ENCODE assay signal across 8 cellular contexts in the genomic region with DNA sequence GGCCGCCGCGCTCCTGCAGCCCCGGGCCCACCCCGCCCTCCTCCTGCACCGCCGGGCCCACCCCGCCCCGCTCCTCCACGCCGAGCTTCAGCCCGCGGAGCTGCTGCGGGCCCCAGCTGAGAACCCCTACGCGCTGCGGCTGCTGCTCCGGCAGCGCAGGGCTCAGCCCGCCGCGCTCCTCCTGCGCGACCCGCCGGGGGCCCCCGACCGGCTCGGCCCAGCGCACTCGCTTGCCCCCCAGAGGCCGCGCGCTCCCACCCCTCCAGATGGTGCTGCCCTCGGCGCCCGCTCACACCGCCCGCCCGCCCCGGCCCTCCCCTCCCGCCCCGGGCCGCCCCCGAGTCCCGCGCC. TPM values are rescaled to one million over a fixed set of nuclear protein-coding genes. Genes with fewer than 3 reads are reported as not detected.
DNase-seq lines count a peak whose midpoint lies in the region; ATAC-seq and TF ChIP-seq lines count a peak whose summit lies in the region.

No MANE protein-coding gene starts in this region.

- H3K36me3 Mint-ChIP-seq in activated naive CD8-positive, alpha-beta T cell treated with anti-CD3 and anti-CD28 coated beads, Interleukin-2, amount 10 ng/mL, durations not matched to agents 7 days and 5 days = peaks cover 13% of the 10 kb centered on the region

- CTCF ChIA-PET in BJ (lab: Yijun Ruan, JAX) = interaction anchor here (1.0 to 4.0 kb wide), 2 partner anchors 15 to 50 kb away, joined by 3 to 32 read pairs; no protein-coding TSS in a partner anchor

- TF ChIP-seq CTCF in BJ (IDR thresholded peaks at IDR 0.05; ENCODE audit: insufficient read depth, low read depth, low read length) = no peak
- TF ChIP-seq CTCF in right lobe of liver (IDR thresholded peaks at IDR 0.05) = no peak

- H3K4me1 Mint-ChIP-seq in activated naive CD8-positive, alpha-beta T cell treated with anti-CD3 and anti-CD28 coated beads, Interleukin-2, amount 10 ng/mL, durations not matched to agents 7 days and 5 days = peaks cover 24% of the 10 kb centered on the region

- peaks cover 0 to 55% (median 30%) of the 10 kb centered on the region in 4 donors for H3K4me1 ChIP-seq in right lobe of liver

- ATAC-seq in GM19372 (IDR thresholded peaks at IDR 0.05; ENCODE audit: low read depth, unreplicated experiment) (peak; percentile 33), HG03442 (IDR thresholded peaks at IDR 0.05; ENCODE audit: unreplicated experiment) (peak; percentile 20), right lobe of liver (no peak)
- peak; percentile 43 for ATAC-seq in activated naive CD8-positive, alpha-beta T cell treated with anti-CD3 and anti-CD28 coated beads, Interleukin-2, amount 10 ng/mL, durations not matched to agents 7 days and 5 days (ENCODE audit: low read depth)

- 2% methylated on average over 10 of the region's 47 CpGs for WGBS in right lobe of liver (ENCODE audit: insufficient coverage, low coverage, low lambda C conversion rate, missing lambda C conversion rate)

- intact Hi-C loops in right lobe of liver (cut with DNase I) = no loop called here

- no peak for DNase-seq in BJ (ENCODE audit: low read depth)
- no peak for DNase-seq in activated naive CD8-positive, alpha-beta T cell treated with anti-CD3 and anti-CD28 coated beads, Interleukin-2, amount 10 ng/mL, durations not matched to agents 7 days and 5 days
- DNase-seq in right lobe of liver = no peak
- no peak for DNase-seq in NCI-H1417 (lab: John Stamatoyannopoulos, UW)
- no peak for DNase-seq in H4 (ENCODE audit: low spot score)
- DNase-seq in A172 (ENCODE audit: low spot score) = no peak

- H3K9me3 Mint-ChIP-seq in activated naive CD8-positive, alpha-beta T cell treated with anti-CD3 and anti-CD28 coated beads, Interleukin-2, amount 10 ng/mL, durations not matched to agents 7 days and 5 days = no peaks in the 10 kb centered on the region

- H3K27ac ChIP-seq in right lobe of liver = peak overlapping the region in 1 of 3 donors; percentile 62

- H3K4me3 ChIP-seq in BJ (ENCODE audit: low read depth, low read length) (peak overlapping the region; percentile 59), right lobe of liver (peak overlapping the region; percentile 59 to 70 (median 61))

- peak overlapping the region; percentile 48 for H3K27ac Mint-ChIP-seq in activated naive CD8-positive, alpha-beta T cell treated with anti-CD3 and anti-CD28 coated beads, Interleukin-2, amount 10 ng/mL, durations not matched to agents 7 days and 5 days

- no peak for TF ChIP-seq POLR2A in right lobe of liver (IDR thresholded peaks at IDR 0.05)

- H3K9me3 ChIP-seq in right lobe of liver = no peaks in the 10 kb centered on the region

- H3K27me3 Mint-ChIP-seq in activated naive CD8-positive, alpha-beta T cell treated with anti-CD3 and anti-CD28 coated beads, Interleukin-2, amount 10 ng/mL, durations not matched to agents 7 days and 5 days = no peaks in the 10 kb centered on the region

- H3K4me3 Mint-ChIP-seq in activated naive CD8-positive, alpha-beta T cell treated with anti-CD3 and anti-CD28 coated beads, Interleukin-2, amount 10 ng/mL, durations not matched to agents 7 days and 5 days = peak overlapping the region; percentile 48

- H3K36me3 ChIP-seq in BJ (ENCODE audit: control insufficient read depth, insufficient read depth, low read length) (no peaks in the 10 kb centered on the region), right lobe of liver (no peaks in the 10 kb centered on the region)

- POLR2A ChIA-PET in BJ (lab: Charles Lee) = no interaction called here
- POLR2A ChIA-PET in activated naive CD8-positive, alpha-beta T cell treated with anti-CD3 and anti-CD28 coated beads, Interleukin-2, amount 10 ng/mL, durations not matched to agents 7 days and 5 days (lab: Charles Lee) = interaction anchor here (0.6 to 6.0 kb wide), 3 partner anchors 13 to 366 kb away, joined by 3 to 172 read pairs (median 5); a partner anchor contains a TSS

- H3K27me3 ChIP-seq in BJ (ENCODE audit: control insufficient read depth, insufficient read depth, low read length) = no peaks in the 10 kb centered on the region
- H3K27me3 ChIP-seq in right lobe of liver = no peaks in the 10 kb centered on the region

RNA-seq across cellular contexts. Expression of a gene that starts 0.9 kb away (rescaled TPM):
- polyA plus RNA-seq in BJ (2011; rRNA removed) = 4.5 and 6.3 TPM in 2 replicates
- polyA minus RNA-seq in BJ (2011; rRNA and poly(A)+ RNA removed) = 7.9 and 8.6 TPM in 2 replicates
- total RNA-seq in activated naive CD8-positive, alpha-beta T cell treated with anti-CD3 and anti-CD28 coated beads, Interleukin-2, amount 10 ng/mL, durations not matched to agents 7 days and 5 days = 100 to 1,000 TPM; 136 to 166 TPM
- total RNA-seq in right lobe of liver = 10 to 100 TPM; 12.6 to 52.5 (median 25.3) TPM
- total RNA-seq in H4 (2014; rRNA removed; shearing (Covaris generic)) = 3.7 and 6.4 TPM in 2 replicates
- 14.6 and 15.4 TPM in 2 replicates for total RNA-seq in A172 (2014; rRNA removed; shearing (Covaris generic))

Comparison
In these comparisons a context has a peak if more than half of its experiments do, and no peak if none do; other contexts are left out.
1. ATAC-seq: peak in GM19372 (single experiment), HG03442 (single experiment) and activated naive CD8-positive, alpha-beta T cell treated with anti-CD3 and anti-CD28 coated beads, Interleukin-2, amount 10 ng/mL, durations not matched to agents 7 days and 5 days (single experiment); none in right lobe of liver (0 of 4).